21 cellular contexts compared by ENCODE assay signal in the genomic region with DNA sequence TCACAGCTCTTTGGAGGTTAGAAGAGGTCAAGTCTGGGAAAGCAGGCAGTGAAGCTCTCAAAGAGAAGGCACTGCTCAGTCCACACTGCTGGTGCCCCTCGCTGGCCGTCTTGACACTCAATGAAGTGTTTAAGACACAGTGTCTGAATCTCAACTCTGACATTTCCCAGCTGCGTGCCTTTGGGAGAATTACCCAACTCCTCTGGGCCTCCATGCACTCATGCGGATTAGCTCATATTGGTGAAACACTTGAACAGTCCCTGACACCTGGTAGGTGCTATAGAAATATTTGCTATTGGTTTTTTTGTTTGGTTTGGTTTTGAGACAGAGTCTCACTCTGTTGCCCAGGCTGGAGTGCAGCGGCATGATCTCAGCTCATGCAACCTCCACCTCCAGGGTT.
DNase-seq lines count a peak whose midpoint lies in the region.
"Had no signal": no experiment of that assay in that cellular context is flagged by ENCODE, and none has a peak within 500 bp of the region (broad histone marks: within the 10 kb centered on the region; RNA-seq: fewer than 3 reads in every experiment).

No MANE protein-coding gene starts in this region.

- no peaks in the 10 kb centered on the region for H3K9me2 ChIP-seq in GM23248 (ENCODE audit: insufficient read depth)

- H3F3A ChIP-seq in GM23248 (ENCODE audit: insufficient read depth): peaks cover 7% of the 10 kb centered on the region; the same call in 1 of the 2 replicates

- no peak overlapping the region for H3K18ac ChIP-seq in mesenchymal stem cell (ENCODE audit: low read depth in 1 of 2, low read length in 2 of 2)

- peak overlapping the region in 7 of 11 experiments; percentile 5 to 37 (median 33); a peak in 12 of 22 replicates for H3K4me2 ChIP-seq in BLaER1 treated with 17β-estradiol and CSF1 and Interleukin-3, amounts not matched to agents 10 nM and 100 nM
- H3K4me2 ChIP-seq in GM23248 (ENCODE audit: unreplicated experiment) (no peak overlapping the region), mesenchymal stem cell (ENCODE audit: low read length, poor library complexity, severe bottlenecking) (no peak overlapping the region)
- H3K4me2 ChIP-seq: KMS-11 had no signal

- H3K4me3 ChIP-seq in BLaER1 treated with 17β-estradiol and CSF1 and Interleukin-3, amounts not matched to agents 10 nM and 100 nM: no peak overlapping the region
- H3K4me3 ChIP-seq in GM23248 (no peak overlapping the region), mesenchymal stem cell (ENCODE audit: insufficient read depth in 1 of 2, low read depth in 1 of 2, low read length in 2 of 2) (no peak overlapping the region)
- H3K4me3 ChIP-seq: GM12878, HAP-1 had no signal

- H3K23ac ChIP-seq in mesenchymal stem cell (ENCODE audit: low read length in 2 of 2): no peak overlapping the region

- no peaks in the 10 kb centered on the region for H3K27me3 ChIP-seq in BLaER1 treated with 17β-estradiol and CSF1 and Interleukin-3, amounts not matched to agents 10 nM and 100 nM
- H3K27me3 ChIP-seq in GM23248 (replicated peaks; ENCODE audit: insufficient read depth) (no peaks in the 10 kb centered on the region), mesenchymal stem cell (ENCODE audit: control insufficient read depth in 1 of 2, insufficient read depth in 1 of 2, low read length in 2 of 2) (peaks cover 0 to 6% of the 10 kb centered on the region in 2 experiments)

- peaks cover 0 to 8% (median 0%) of the 10 kb centered on the region in 11 experiments; a peak in 2 of 22 replicates for H3K9me3 ChIP-seq in BLaER1 treated with 17β-estradiol and CSF1 and Interleukin-3, amounts not matched to agents 10 nM and 100 nM (replicated peaks in 1 of 11)
- H3K9me3 ChIP-seq in GM23248 (ENCODE audit: low read depth) (no peaks in the 10 kb centered on the region), mesenchymal stem cell (ENCODE audit: control insufficient read depth, low read length) (no peaks in the 10 kb centered on the region)
- H3K9me3 ChIP-seq: HAP-1 had no signal

- no peak overlapping the region for H2BK120ac ChIP-seq in mesenchymal stem cell (ENCODE audit: low read depth, low read length)

- no peak overlapping the region for H2BK15ac ChIP-seq in mesenchymal stem cell (ENCODE audit: low read depth, poor library complexity, severe bottlenecking)

- no peak overlapping the region for H2BK12ac ChIP-seq in mesenchymal stem cell (ENCODE audit: low read length in 2 of 2)

- peak overlapping the region; percentile 55 for H2AK5ac ChIP-seq in mesenchymal stem cell (ENCODE audit: low read length, severe bottlenecking)

- no peaks in the 10 kb centered on the region for H3K79me2 ChIP-seq in GM23248 (ENCODE audit: insufficient read depth)

- no peak overlapping the region for H2BK5ac ChIP-seq in mesenchymal stem cell (ENCODE audit: low read depth, low read length, poor library complexity, severe bottlenecking)

- 77 to 85% methylated on average over 5 of the region's 5 CpGs for WGBS in GM23248 (ENCODE audit: low coverage in 1 of 2, low lambda C conversion rate in 2 of 2, missing lambda C conversion rate in 2 of 2), 2 experiments
- WGBS in mesenchymal stem cell: 82% methylated on average over 5 of the region's 5 CpGs

- DNase-seq in GM23248: peak; percentile 8
- DNase-seq in SHP77 (lab: John Stamatoyannopoulos, UW): peak; percentile 48 to 74
- peak; percentile 23 for DNase-seq in mesenchymal stem cell
- no peak for DNase-seq in activated CD8-positive, alpha-beta memory T cell treated with anti-CD3 and anti-CD28 coated beads, Interleukin-2, amount 50 U/mL, for 48 hours
- no peak for DNase-seq in stimulated activated naive CD4-positive, alpha-beta T cell (lab: John Stamatoyannopoulos, UW)
- DNase-seq in pons (ENCODE audit: low spot score): no peak
- DNase-seq: CD4-positive, CD25-positive, alpha-beta regulatory T cell; GOT3; HFFc6; MM.1S; NCI-H2081 treated with DMSO at 0.1 percent for 48 hours; NCI-H2171 treated with DMSO at 0.1 percent for 48 hours; NCI-H345; NK-92 treated with Interleukin-12 subunit alpha and Interleukin-12 subunit beta, amount 100 ng/mL, for 24 hours; Right ventricle myocardium superior; RPMI8226; T-helper 1 cell had no signal

- no peaks in the 10 kb centered on the region for H4K20me1 ChIP-seq in BLaER1 treated with 17β-estradiol and CSF1 and Interleukin-3, amounts not matched to agents 10 nM and 100 nM
- H4K20me1 ChIP-seq in GM23248 (ENCODE audit: insufficient read depth): no peaks in the 10 kb centered on the region

- H3K14ac ChIP-seq in mesenchymal stem cell (ENCODE audit: low read length in 2 of 2): peak overlapping the region in 1 of 2 experiments; percentile 49

- in situ Hi-C loops in GM23248 (cut with MboI): no loop called here

- H3K27ac ChIP-seq in BLaER1 treated with 17β-estradiol and CSF1 and Interleukin-3, amounts not matched to agents 10 nM and 100 nM: peak overlapping the region in 3 of 11 experiments; percentile 14 to 29 (median 18); a peak in 2 of 22 replicates
- H3K27ac ChIP-seq in GM23248: no peak overlapping the region
- H3K27ac ChIP-seq in mesenchymal stem cell (ENCODE audit: low read length, poor library complexity, severe bottlenecking): no peak overlapping the region
- H3K27ac ChIP-seq: KMS-11 had no signal

- H4K91ac ChIP-seq in mesenchymal stem cell (ENCODE audit: low read length): no peak overlapping the region

- no peak overlapping the region for H3K4ac ChIP-seq in mesenchymal stem cell (ENCODE audit: low read depth in 1 of 2, low read length in 2 of 2)

- peaks cover 5 to 40% (median 26%) of the 10 kb centered on the region in 10 experiments; a peak in 16 of 20 replicates for H3K4me1 ChIP-seq in BLaER1 treated with 17β-estradiol and CSF1 and Interleukin-3, amounts not matched to agents 10 nM and 100 nM
- H3K4me1 ChIP-seq in GM23248 (ENCODE audit: insufficient read depth) (peaks cover 8% of the 10 kb centered on the region), mesenchymal stem cell (ENCODE audit: control insufficient read depth, insufficient read depth, low read depth, low read length) (peaks cover 20% of the 10 kb centered on the region)
- H3K4me1 ChIP-seq: HAP-1 had no signal

- no peak overlapping the region for H3K9ac ChIP-seq in BLaER1 treated with 17β-estradiol and CSF1 and Interleukin-3, amounts not matched to agents 10 nM and 100 nM
- H3K9ac ChIP-seq in GM23248 (no peak overlapping the region), mesenchymal stem cell (ENCODE audit: low read length) (no peak overlapping the region)
- H3K9ac ChIP-seq: KMS-11 had no signal

- no peak overlapping the region for H4K8ac ChIP-seq in mesenchymal stem cell (ENCODE audit: low read length)

- no peak overlapping the region for H2AFZ ChIP-seq in GM23248
- no peak overlapping the region for H2AFZ ChIP-seq in mesenchymal stem cell (ENCODE audit: low read depth, low read length)

- no peaks in the 10 kb centered on the region for H3K36me3 ChIP-seq in BLaER1 treated with 17β-estradiol and CSF1 and Interleukin-3, amounts not matched to agents 10 nM and 100 nM
- H3K36me3 ChIP-seq in GM23248 (ENCODE audit: low read depth) (no peaks in the 10 kb centered on the region), mesenchymal stem cell (ENCODE audit: control insufficient read depth in 1 of 2, insufficient read depth in 2 of 2, low read depth in 1 of 2, low read length in 2 of 2) (no peaks in the 10 kb centered on the region)
- H3K36me3 ChIP-seq: HAP-1 had no signal

- no peaks in the 10 kb centered on the region for H3K79me1 ChIP-seq in mesenchymal stem cell (replicated peaks; ENCODE audit: low read length, poor library complexity, severe bottlenecking)

Comparison
In these comparisons a context has a peak if more than half of its experiments do, and no peak if none do; other contexts are left out.
1. H3K4me2 ChIP-seq: peak in BLaER1 treated with 17β-estradiol and CSF1 and Interleukin-3, amounts not matched to agents 10 nM and 100 nM (7 of 11); none in GM23248 (single experiment) and mesenchymal stem cell (single experiment).
2. DNase-seq: peak in GM23248 (single experiment), SHP77 (2 of 2) and mesenchymal stem cell (single experiment); none in activated CD8-positive, alpha-beta memory T cell treated with anti-CD3 and anti-CD28 coated beads, Interleukin-2, amount 50 U/mL, for 48 hours (single experiment), stimulated activated naive CD4-positive, alpha-beta T cell (0 of 6) and pons (single experiment).